ENCODE assay signal across 9 cellular contexts in the genomic region with DNA sequence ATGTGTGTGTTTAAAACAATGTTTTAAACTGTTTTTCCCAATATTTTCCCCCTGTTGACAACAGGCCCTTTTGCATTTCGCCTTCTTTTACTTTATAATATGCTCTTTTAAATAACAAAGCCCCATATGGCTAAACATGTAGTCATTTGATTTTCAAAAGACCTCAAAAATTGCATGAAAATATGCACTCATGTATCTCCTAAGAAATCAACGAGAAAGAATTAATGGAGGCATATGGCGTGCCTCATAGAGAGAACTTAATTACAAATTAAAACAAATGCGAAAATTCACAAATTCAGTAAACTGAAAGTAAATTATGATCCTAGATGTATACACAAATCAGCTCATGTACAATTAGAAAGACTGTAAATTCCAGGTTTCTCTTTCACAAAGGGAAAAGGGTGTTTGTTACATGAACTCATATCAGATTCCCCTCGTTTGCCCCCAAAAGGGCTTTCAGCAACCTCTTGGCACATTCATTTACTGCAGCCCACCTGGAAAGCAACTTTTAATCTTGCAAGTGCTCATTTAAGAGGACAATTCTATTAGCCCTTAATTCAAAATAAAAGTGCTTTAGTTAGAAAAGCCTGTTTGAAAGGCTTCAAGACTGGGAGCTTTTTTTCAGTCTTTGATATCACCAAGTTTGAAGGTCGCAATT.
DNase-seq lines count a peak whose midpoint lies in the region; ATAC-seq and TF ChIP-seq lines count a peak whose summit lies in the region.
"Had no signal": no experiment of that assay in that cellular context is flagged by ENCODE, and none has a peak within 500 bp of the region (broad histone marks: within the 10 kb centered on the region; RNA-seq: fewer than 3 reads in every experiment).

No MANE protein-coding gene starts in this region.

- H3K4me1 Mint-ChIP-seq in MCF 10A (ENCODE audit: insufficient read depth, unreplicated experiment): peaks cover 7% of the 10 kb centered on the region

- no peak overlapping the region for H3K27ac Mint-ChIP-seq in MCF 10A (ENCODE audit: low read depth, unreplicated experiment)

- H3K56ac ChIP-seq in IMR-90 (ENCODE audit: extremely low read depth, insufficient read depth, low read length): peak overlapping the region; percentile 73; the same call in 1 of the 2 replicates

- H3K79me1 ChIP-seq in IMR-90 (ENCODE audit: low read depth in 1 of 2, low read length in 2 of 2): peaks cover 3 to 28% of the 10 kb centered on the region in 2 experiments; a peak in 2 of 4 replicates

- peak overlapping the region; percentile 87 for H2BK5ac ChIP-seq in IMR-90 (ENCODE audit: low read depth, low read length, poor library complexity, severe bottlenecking)

- H3K36me3 ChIP-seq in IMR-90 (ENCODE audit: control insufficient read depth, insufficient read depth, low read length): no peaks in the 10 kb centered on the region
- no peaks in the 10 kb centered on the region for H3K36me3 ChIP-seq in muscle layer of duodenum (ENCODE audit: control insufficient read depth in 1 of 2, insufficient read depth in 2 of 2, low read length in 2 of 2)

- BruUV-seq in IMR-90 (replicated peaks; lab: Mats Ljungman, UMichigan): no TSS peak
- BruUV-seq in MCF 10A (replicated peaks; lab: Mats Ljungman, UMichigan): no TSS peak

- H3K27me3 Mint-ChIP-seq in MCF 10A (ENCODE audit: insufficient read depth, unreplicated experiment): no peaks in the 10 kb centered on the region

- H3K23ac ChIP-seq in IMR-90 (ENCODE audit: low read depth, low read length): peak overlapping the region; percentile 93; the same call in 1 of the 2 replicates

- H4K20me1 ChIP-seq in IMR-90 (ENCODE audit: insufficient read depth, low read length): no peaks in the 10 kb centered on the region

- H3K4me3 Mint-ChIP-seq in MCF 10A (ENCODE audit: unreplicated experiment): peak overlapping the region; percentile 77

- TF ChIP-seq CTCF in AG04449 (IDR thresholded peaks at IDR 0.05; ENCODE audit: insufficient read depth, low read length, missing control alignments) (no peak), IMR-90 (conservative IDR thresholded peaks at IDR 0.05; ENCODE audit: low read depth, low read length) (no peak), MCF 10A (IDR thresholded peaks at IDR 0.05; ENCODE audit: unreplicated experiment) (no peak)

- H3K27me3 ChIP-seq in IMR-90 (ENCODE audit: control insufficient read depth, insufficient read depth, low read length) (no peaks in the 10 kb centered on the region), muscle layer of duodenum (ENCODE audit: low read depth, low read length) (no peaks in the 10 kb centered on the region)

- peak overlapping the region; percentile 76 to 95; a peak in 3 of 4 replicates for H4K8ac ChIP-seq in IMR-90 (ENCODE audit: low read depth in 2 of 2, low read length in 2 of 2)

- intact Hi-C loops in IMR-90 (cut with micrococcal nuclease): loop anchor here (1.0 to 10.0 kb wide), 4 partner anchors 146 to 228 kb away; a partner anchor contains a TSS
- intact Hi-C loops in MCF 10A (cut with micrococcal nuclease): loop anchor here (2.0 to 5.0 kb wide), 2 partner anchors 112 to 203 kb away; a partner anchor contains a TSS

- POLR2A ChIA-PET in AG04449 (lab: Yijun Ruan, JAX): interaction anchor here (1.9 kb wide), 1 partner anchor 11 kb away, joined by 10 read pairs; no protein-coding TSS in a partner anchor
- POLR2A ChIA-PET in IMR-90 (lab: Charles Lee; ENCODE audit: unreplicated experiment): interaction anchor here (1.0 kb wide), 1 partner anchor 109 kb away, joined by 3 read pairs; no protein-coding TSS in a partner anchor
- POLR2A ChIA-PET in MCF 10A (lab: Yijun Ruan, JAX): interaction anchor here (0.6 to 3.0 kb wide), 9 partner anchors 9 to 795 kb away, joined by 3 to 18 read pairs (median 3); a partner anchor contains a TSS

- no peaks in the 10 kb centered on the region for H3K36me3 Mint-ChIP-seq in MCF 10A (ENCODE audit: insufficient read depth, unreplicated experiment)

- H2BK15ac ChIP-seq in IMR-90 (ENCODE audit: low read depth, low read length): peak overlapping the region; percentile 69; the same call in 1 of the 3 replicates

- peak overlapping the region; percentile 87 for H3K4me2 ChIP-seq in IMR-90 (ENCODE audit: low read depth, low read length)

- H3K4me1 ChIP-seq in IMR-90 (ENCODE audit: control insufficient read depth, insufficient read depth, low read length) (peaks cover 13% of the 10 kb centered on the region), muscle layer of duodenum (ENCODE audit: control insufficient read depth in 1 of 2, insufficient read depth in 2 of 2, low read length in 2 of 2) (peaks cover 10 to 28% of the 10 kb centered on the region in 2 donors)

- H2BK20ac ChIP-seq in IMR-90 (ENCODE audit: low read depth, low read length): peak overlapping the region; percentile 65

- H2AFZ ChIP-seq in IMR-90 (replicated peaks; ENCODE audit: low read length, poor library complexity): peak overlapping the region; percentile 97

- H3K27ac ChIP-seq in IMR-90 (ENCODE audit: insufficient read depth, low read length) (peak overlapping the region; percentile 78; the same call in 1 of the 2 replicates), muscle layer of duodenum (ENCODE audit: low read length) (peak overlapping the region; percentile 17)

- no peaks in the 10 kb centered on the region for H3K9me3 Mint-ChIP-seq in MCF 10A (ENCODE audit: unreplicated experiment)

- ATAC-seq in IMR-90 (ENCODE audit: low read depth) (no peak), HG03432 (IDR thresholded peaks at IDR 0.05; ENCODE audit: unreplicated experiment) (no peak), HG03342 (IDR thresholded peaks at IDR 0.05; ENCODE audit: unreplicated experiment) (no peak), GM18502 (IDR thresholded peaks at IDR 0.05; ENCODE audit: poor library complexity, unreplicated experiment) (no peak), GM19467 (IDR thresholded peaks at IDR 0.05; ENCODE audit: unreplicated experiment) (no peak)

- H3K9me1 ChIP-seq in IMR-90 (ENCODE audit: insufficient read depth, low read length): peaks cover 4% of the 10 kb centered on the region; the same call in 1 of the 2 replicates

- H3K4ac ChIP-seq in IMR-90 (ENCODE audit: low read depth, low read length): peak overlapping the region; percentile 78; the same call in 1 of the 2 replicates

- no peak overlapping the region; the same call in 1 of the 2 replicates for H3K18ac ChIP-seq in IMR-90 (ENCODE audit: low read depth, low read length)

- no peak for DNase-seq in AG04449 (ENCODE audit: low read depth, low spot score)
- no peak for DNase-seq in IMR-90
- no peak for DNase-seq in MCF 10A (ENCODE audit: unreplicated experiment)
- DNase-seq: NCI-H1436 treated with DMSO at 0.1 percent for 48 hours had no signal

- 0 out of 2 replicates have a peak overlapping the region, but pooled peaks have one; percentile 4 for H2AK5ac ChIP-seq in IMR-90 (ENCODE audit: low read depth, low read length)

- peak overlapping the region; percentile 97 for H2BK120ac ChIP-seq in IMR-90 (ENCODE audit: low read depth, low read length)

- no peak for TF ChIP-seq RAD21 in IMR-90 (IDR thresholded peaks at IDR 0.05; ENCODE audit: low read length)

- TF ChIP-seq POLR2A in IMR-90 (IDR thresholded peaks at IDR 0.05; ENCODE audit: low read depth, low read length): no peak

- peak overlapping the region; percentile 78; the same call in 1 of the 2 replicates for H4K5ac ChIP-seq in IMR-90 (ENCODE audit: low read depth, low read length)

- no peak overlapping the region for H3K14ac ChIP-seq in IMR-90 (replicated peaks; ENCODE audit: low read depth, low read length)

- H3K9me3 ChIP-seq in IMR-90 (ENCODE audit: control insufficient read depth, insufficient read depth, low read length): no peaks in the 10 kb centered on the region
- no peaks in the 10 kb centered on the region for H3K9me3 ChIP-seq in muscle layer of duodenum (ENCODE audit: control insufficient read depth in 1 of 2, low read length in 2 of 2)

- WGBS in IMR-90 (ENCODE audit: extremely low coverage in 2 of 2, insufficient read length in 1 of 2), 2 experiments: no CpG with 5 or more reads among the region's 6 CpGs

- peak overlapping the region; percentile 88 for H3K9ac ChIP-seq in IMR-90 (ENCODE audit: low read depth, low read length)

- in situ Hi-C loops in IMR-90 (cut with MboI; ENCODE audit: low sequenced_read_pairs): loop anchor here (5.0 to 10.0 kb wide), 2 partner anchors 195 to 293 kb away; no protein-coding TSS in a partner anchor

- dilution Hi-C loops in IMR-90 (cut with HindIII; ENCODE audit: low sequenced_read_pairs, unreplicated experiment): no loop called here

- peak overlapping the region; percentile 72; the same call in 1 of the 2 replicates for H4K91ac ChIP-seq in IMR-90 (ENCODE audit: insufficient read depth, low read depth, low read length)

- H3K4me3 ChIP-seq in AG04449 (ENCODE audit: low read depth, low read length) (peak overlapping the region; percentile 74), IMR-90 (ENCODE audit: insufficient read depth, low read depth, low read length) (peak overlapping the region; percentile 78), muscle layer of duodenum (ENCODE audit: low read depth in 1 of 2, low read length in 2 of 2) (peak overlapping the region; percentile 75 to 79)

- H2AK9ac ChIP-seq in IMR-90 (replicated peaks; ENCODE audit: low read depth, low read length, poor library complexity): no peak overlapping the region

- CTCF ChIA-PET in AG04449 (lab: Yijun Ruan, JAX): interaction anchor here (1.9 kb wide), 1 partner anchor 11 kb away, joined by 4 read pairs; no protein-coding TSS in a partner anchor
- CTCF ChIA-PET in IMR-90 (lab: Yijun Ruan, JAX): interaction anchor here (0.6 kb wide), 1 partner anchor 10 kb away, joined by 7 read pairs; no protein-coding TSS in a partner anchor
- CTCF ChIA-PET in MCF 10A (lab: Yijun Ruan, JAX): interaction anchor here (0.7 to 1.0 kb wide), 2 partner anchors 11 to 196 kb away, joined by 3 read pairs; no protein-coding TSS in a partner anchor

TF ChIP-seq in IMR-90, 13 proteins besides CTCF, POLR2A, EP300 and RAD21:
- TF ChIP-seq MAFK (IDR thresholded peaks at IDR 0.05; ENCODE audit: low read depth, low read length): no peak
- no peak for TF ChIP-seq RCOR1 (IDR thresholded peaks at IDR 0.05; ENCODE audit: insufficient replicate concordance, low read length)
